1 cellular context compared by ENCODE assay signal in genomic region chr3:47412842-47413520, GRCh38.
TF ChIP-seq lines count a peak whose summit lies in the region.

No MANE protein-coding gene starts in this region.

TF ChIP-seq in IMR-90, 13 proteins besides CTCF, POLR2A, EP300 and RAD21:
- no peak for TF ChIP-seq SMC3 (IDR thresholded peaks at IDR 0.05; ENCODE audit: low read depth, low read length)
- TF ChIP-seq BHLHE40 (IDR thresholded peaks at IDR 0.05; ENCODE audit: low read depth, low read length): no peak
- TF ChIP-seq CHD1 (IDR thresholded peaks at IDR 0.05; ENCODE audit: low read depth, low read length): no peak
- TF ChIP-seq NFE2L2 (IDR thresholded peaks at IDR 0.05; ENCODE audit: low read depth, low read length): no peak
- TF ChIP-seq RCOR1 (IDR thresholded peaks at IDR 0.05; ENCODE audit: insufficient replicate concordance, low read length): no peak
- no peak for TF ChIP-seq MAZ (IDR thresholded peaks at IDR 0.05; ENCODE audit: borderline replicate concordance, low read depth, low read length)
- no peak for TF ChIP-seq CEBPB (IDR thresholded peaks at IDR 0.05; ENCODE audit: low read depth, low read length)
- TF ChIP-seq FOS (IDR thresholded peaks at IDR 0.05; ENCODE audit: low read depth, low read length): no peak
- TF ChIP-seq ELK1 (IDR thresholded peaks at IDR 0.05; ENCODE audit: borderline replicate concordance, low read depth, low read length): no peak
- no peak for TF ChIP-seq USF2 (IDR thresholded peaks at IDR 0.05; ENCODE audit: low read depth, low read length)
- TF ChIP-seq MXI1 (IDR thresholded peaks at IDR 0.05; ENCODE audit: borderline replicate concordance, low read depth, low read length): no peak
